ENCODE assay signal across 35 cellular contexts in the genomic region with DNA sequence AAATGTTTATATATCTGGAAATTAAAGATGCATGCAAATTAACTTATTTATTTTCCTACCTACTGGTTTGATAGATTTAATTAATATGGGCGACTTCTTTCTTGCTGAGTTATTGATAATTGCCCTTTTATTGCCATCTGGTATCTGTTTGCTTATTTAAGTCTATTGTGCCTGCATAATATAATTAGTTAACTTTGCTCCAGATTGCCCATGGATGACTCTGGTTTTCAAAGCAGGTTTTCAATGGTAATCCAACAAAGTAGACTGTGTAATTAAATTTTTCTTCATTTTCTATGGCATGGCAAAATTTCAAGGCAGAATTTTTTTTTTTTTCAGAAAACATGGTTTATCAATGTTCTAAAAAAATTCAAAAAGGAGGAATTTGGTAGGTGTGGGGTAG.
"Had no signal": no experiment of that assay in that cellular context is flagged by ENCODE, and none has a peak within 500 bp of the region (broad histone marks: within the 10 kb centered on the region; RNA-seq: fewer than 3 reads in every experiment).

No MANE protein-coding gene starts in this region.

- DNase-seq: activated CD4-positive, alpha-beta memory T cell treated with anti-CD3 and anti-CD28 coated beads, Interleukin-2, amount 10 ng/mL, durations not matched to agents 7 days and 5 days; activated CD4-positive, alpha-beta T cell treated with anti-CD3 and anti-CD28 coated beads for 1 hour; activated CD4-positive, alpha-beta T cell treated with anti-CD3 and anti-CD28 coated beads for 48 hours; activated CD4-positive, CD25-positive, alpha-beta regulatory T cell; activated CD8-positive, alpha-beta memory T cell treated with anti-CD3 and anti-CD28 coated beads for 24 hours; activated CD8-positive, alpha-beta memory T cell treated with anti-CD3 and anti-CD28 coated beads, Interleukin-2, amount 10 ng/mL, durations not matched to agents 7 days and 5 days; activated CD8-positive, alpha-beta memory T cell treated with anti-CD3 and anti-CD28 coated beads, Interleukin-2, amount 50 U/mL, for 48 hours; activated effector memory CD4-positive, alpha-beta T cell treated with anti-CD3 and anti-CD28 coated beads, Interleukin-2, amount 50 U/mL, for 16 hours; activated naive CD4-positive, alpha-beta T cell; activated naive CD4-positive, alpha-beta T cell treated with anti-CD3 and anti-CD28 coated beads, Interleukin-2, amount 50 U/mL, for 16 hours; activated naive CD8-positive, alpha-beta T cell treated with anti-CD3 and anti-CD28 coated beads for 36 hours; activated T-cell treated with anti-CD3 and anti-CD28 coated beads, Interleukin-2, amount 50 U/mL, for 72 hours; amniotic stem cell; aorta; brain microvascular endothelial cell; central memory CD4-positive, alpha-beta T cell; colonic mucosa; Kasumi-1; KG1; MG63; NCI-H1048; NCI-H1105 treated with DMSO at 0.1 percent for 48 hours; NCI-H1436; NCI-H187; NCI-H2029 treated with DMSO at 0.1 percent for 48 hours; NCI-H2107; NCI-H2171; NCI-H524; NCI-H774; PC-3; Peyer's patch; RPMI8226; SHP77 treated with DMSO at 0.1 percent for 48 hours; T1000; WERI-Rb-1 had no signal
